In the genomic region with DNA sequence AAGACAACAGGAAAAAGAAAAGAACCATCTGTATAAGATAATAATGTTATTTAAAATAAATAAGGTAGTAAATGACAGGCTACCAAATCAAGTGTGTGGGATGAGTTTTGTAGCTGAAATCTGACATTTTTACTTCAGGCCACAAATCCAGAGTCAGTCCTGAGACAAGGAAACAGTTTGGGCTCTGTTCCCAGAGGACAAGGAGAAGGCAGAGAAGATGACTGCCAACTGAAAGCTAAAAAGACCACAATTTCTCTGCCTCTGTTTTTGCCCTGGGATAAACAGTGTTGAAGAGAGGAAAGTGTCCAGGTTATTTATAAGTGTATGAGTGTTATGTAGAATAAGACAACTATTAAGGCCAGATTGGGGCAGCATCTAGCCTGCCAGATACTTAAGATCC, we compare ENCODE assay signal across 30 cellular contexts.
A peak's percentile ranks its signal among the peaks of the same experiment; 100 is the strongest.
DNase-seq lines count a peak whose midpoint lies in the region; ATAC-seq and TF ChIP-seq lines count a peak whose summit lies in the region.
"Had no signal": no experiment of that assay in that cellular context is flagged by ENCODE, and none has a peak within 500 bp of the region (broad histone marks: within the 10 kb centered on the region; RNA-seq: fewer than 3 reads in every experiment).

No MANE protein-coding gene starts in this region.

- H3K4me3 Mint-ChIP-seq in brain (no peak overlapping the region), progenitor cell of endocrine pancreas (ENCODE audit: low read depth) (no peak overlapping the region)
- H3K4me3 Mint-ChIP-seq: CD4-positive, CD25-positive, alpha-beta regulatory T cell; HFFc6; natural killer cell; stimulated activated effector memory CD8-positive, alpha-beta T cell treated with anti-CD3 and anti-CD28 coated beads, Interleukin-12 subunit alpha, Interleukin-12 subunit beta, amount 100 ng/mL, for 72 hours; T-cell had no signal

- H3K9me3 Mint-ChIP-seq in brain: no peaks in the 10 kb centered on the region
- no peaks in the 10 kb centered on the region for H3K9me3 Mint-ChIP-seq in progenitor cell of endocrine pancreas (ENCODE audit: low read depth)
- H3K9me3 Mint-ChIP-seq: HFFc6; stimulated activated effector memory CD8-positive, alpha-beta T cell treated with anti-CD3 and anti-CD28 coated beads, Interleukin-12 subunit alpha, Interleukin-12 subunit beta, amount 100 ng/mL, for 72 hours; T-cell had no signal

- no peaks in the 10 kb centered on the region for H3K27me3 ChIP-seq in left ventricle myocardium inferior (ENCODE audit: low read depth)
- H3K27me3 ChIP-seq: dorsolateral prefrontal cortex, gastrocnemius medialis, ovary had no signal

- peak overlapping the region in 4 of 5 experiments; percentile 28 to 78 (median 52) for H3K27ac Mint-ChIP-seq in brain
- H3K27ac Mint-ChIP-seq in progenitor cell of endocrine pancreas: peak overlapping the region; percentile 39
- H3K27ac Mint-ChIP-seq: CD4-positive, CD25-positive, alpha-beta regulatory T cell; HFFc6; natural killer cell; stimulated activated effector memory CD8-positive, alpha-beta T cell treated with anti-CD3 and anti-CD28 coated beads, Interleukin-12 subunit alpha, Interleukin-12 subunit beta, amount 100 ng/mL, for 72 hours; T-cell had no signal

- TF ChIP-seq CTCF in brain (conservative IDR thresholded peaks at IDR 0.05) (no peak), left ventricle myocardium inferior (IDR thresholded peaks at IDR 0.05; ENCODE audit: borderline replicate concordance) (no peak), progenitor cell of endocrine pancreas (IDR thresholded peaks at IDR 0.05; ENCODE audit: unreplicated experiment) (no peak)

- H3K36me3 Mint-ChIP-seq in brain: peaks cover 14% of the 10 kb centered on the region
- no peaks in the 10 kb centered on the region for H3K36me3 Mint-ChIP-seq in progenitor cell of endocrine pancreas (ENCODE audit: insufficient read depth)
- H3K36me3 Mint-ChIP-seq: CD4-positive, CD25-positive, alpha-beta regulatory T cell; natural killer cell; stimulated activated effector memory CD8-positive, alpha-beta T cell treated with anti-CD3 and anti-CD28 coated beads, Interleukin-12 subunit alpha, Interleukin-12 subunit beta, amount 100 ng/mL, for 72 hours; T-cell had no signal

- H3K27me3 Mint-ChIP-seq in brain (peaks cover 4% of the 10 kb centered on the region), progenitor cell of endocrine pancreas (no peaks in the 10 kb centered on the region)
- H3K27me3 Mint-ChIP-seq: CD4-positive, CD25-positive, alpha-beta regulatory T cell; T-cell had no signal

- H3K4me1 Mint-ChIP-seq in brain (peaks cover 50% of the 10 kb centered on the region), progenitor cell of endocrine pancreas (ENCODE audit: low read depth) (peaks cover 9% of the 10 kb centered on the region)
- H3K4me1 Mint-ChIP-seq: CD4-positive, CD25-positive, alpha-beta regulatory T cell; natural killer cell; stimulated activated effector memory CD8-positive, alpha-beta T cell treated with anti-CD3 and anti-CD28 coated beads, Interleukin-12 subunit alpha, Interleukin-12 subunit beta, amount 100 ng/mL, for 72 hours; T-cell had no signal

- peak overlapping the region; percentile 34 for H3K27ac ChIP-seq in left ventricle myocardium inferior (replicated peaks)
- H3K27ac ChIP-seq: ovary had no signal

- DNase-seq in NCI-H446 (lab: John Stamatoyannopoulos, UW) (peak; percentile 92 to 93), left ventricle myocardium inferior (no peak), progenitor cell of endocrine pancreas (ENCODE audit: low spot score, unreplicated experiment) (no peak), NCI-H524 (lab: John Stamatoyannopoulos, UW) (no peak)
- DNase-seq: activated CD4-positive, alpha-beta T cell treated with anti-CD3 and anti-CD28 coated beads for 1 hour; activated naive CD4-positive, alpha-beta T cell treated with Interleukin-2 at 50 U/mL for 16 hours; activated T-cell treated with anti-CD3 and anti-CD28 coated beads, Interleukin-2, amount 50 U/mL, for 48 hours; amniotic stem cell; CD4-positive, CD25-positive, alpha-beta regulatory T cell; central memory CD4-positive, alpha-beta T cell; dorsolateral prefrontal cortex; gastrocnemius medialis; GDM1; HFFc6; kidney; mesenchymal stem cell; natural killer cell; NCI-H1694 treated with DMSO at 0.1 percent for 48 hours; NCI-H2171 treated with DMSO at 0.1 percent for 48 hours; NCI-H748 treated with DMSO at 0.1 percent for 48 hours; SHP77; stimulated activated CD4-positive, alpha-beta T cell treated with anti-CD3 and anti-CD28 coated beads, Interleukin-1b, Interleukin-23, amount 100 ng/mL, for 48 hours; T-cell had no signal

- ATAC-seq in GM21515 (IDR thresholded peaks at IDR 0.05; ENCODE audit: unreplicated experiment) (no peak), GM19351 (IDR thresholded peaks at IDR 0.05; ENCODE audit: unreplicated experiment) (no peak)
- ATAC-seq: gastrocnemius medialis; K562; natural killer cell; stimulated activated effector memory CD8-positive, alpha-beta T cell treated with anti-CD3 and anti-CD28 coated beads, Interleukin-12 subunit alpha, Interleukin-12 subunit beta, amount 100 ng/mL, for 72 hours; T-cell had no signal

- no peaks in the 10 kb centered on the region for H3K9me3 ChIP-seq in left ventricle myocardium inferior (replicated peaks)
- H3K9me3 ChIP-seq: gastrocnemius medialis, ovary had no signal

- intact Hi-C loops in left ventricle myocardium inferior (cut with micrococcal nuclease): no loop called here

- H3K36me3 ChIP-seq in left ventricle myocardium inferior: peaks cover 12% of the 10 kb centered on the region
- H3K36me3 ChIP-seq: gastrocnemius medialis, ovary had no signal

- H3K4me3 ChIP-seq in left ventricle myocardium inferior: no peak overlapping the region
- H3K4me3 ChIP-seq: dorsolateral prefrontal cortex, gastrocnemius medialis, K562, ovary, skin epidermis had no signal

- H3K4me1 ChIP-seq in left ventricle myocardium inferior: peaks cover 32% of the 10 kb centered on the region

Comparison
In these comparisons a context has a peak if more than half of its experiments do, and no peak if none do; other contexts are left out.
1. DNase-seq: peak in NCI-H446 (2 of 2); none in left ventricle myocardium inferior (single experiment), progenitor cell of endocrine pancreas (single experiment) and NCI-H524 (0 of 2).